8 cellular contexts compared by ENCODE assay signal in the genomic region with DNA sequence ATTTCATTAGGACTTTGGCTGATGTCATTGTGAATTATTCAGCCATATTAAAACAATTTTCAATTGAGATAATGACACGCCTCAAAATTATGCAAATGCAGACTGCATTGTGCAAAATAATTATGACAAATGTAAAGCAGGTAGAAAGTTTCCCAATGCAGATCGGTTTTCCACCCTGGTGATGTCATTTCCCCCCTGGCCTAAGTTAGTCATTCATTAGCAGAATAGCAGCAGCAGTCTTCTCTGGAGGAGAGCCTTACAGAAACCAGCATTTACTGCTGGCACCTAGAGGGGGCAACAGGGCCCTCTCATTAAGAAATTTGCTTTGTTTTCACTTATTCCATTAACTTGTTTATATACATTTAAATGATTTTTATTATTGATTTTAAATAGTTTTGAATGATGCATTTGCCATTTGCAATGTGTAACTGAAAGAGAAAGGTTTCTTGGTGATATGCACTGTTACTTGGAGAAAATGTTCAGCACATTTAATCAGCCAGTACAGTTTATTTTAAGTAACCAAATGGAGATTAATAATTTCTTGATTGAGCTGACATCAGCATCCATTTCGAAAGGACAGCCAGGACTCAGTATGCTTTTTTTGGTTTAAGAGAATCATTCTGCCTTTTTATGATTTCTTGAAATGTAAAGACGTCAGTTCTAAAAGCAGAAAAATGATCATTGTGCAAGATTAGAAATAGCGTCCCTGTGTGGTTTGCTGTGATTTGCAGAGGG. TPM values are rescaled to one million over a fixed set of nuclear protein-coding genes. Genes with fewer than 3 reads are reported as not detected.
DNase-seq lines count a peak whose midpoint lies in the region; ATAC-seq, FAIRE-seq and TF ChIP-seq lines count a peak whose summit lies in the region.

No MANE protein-coding gene starts in this region.

- no peaks in the 10 kb centered on the region for H3K27me3 ChIP-seq in RWPE2 (ENCODE audit: insufficient read depth, poor library complexity, severe bottlenecking)

- H3K27ac ChIP-seq in RWPE2 (ENCODE audit: poor library complexity, severe bottlenecking) (peak overlapping the region; percentile 96), kidney (ENCODE audit: low read depth in 2 of 2, low read length in 2 of 2) (peak overlapping the region; percentile 98 to 99)

- TF ChIP-seq CTCF in RWPE2 (IDR thresholded peaks at IDR 0.05; ENCODE audit: poor library complexity, severe bottlenecking), result peak; percentile 60
- peak; percentile 50 for TF ChIP-seq CTCF in astrocyte of the cerebellum (IDR thresholded peaks at IDR 0.05; ENCODE audit: low read depth, low read length, missing control alignments)
- peak; percentile 27 for TF ChIP-seq CTCF in kidney (IDR thresholded peaks at IDR 0.05; ENCODE audit: borderline replicate concordance, extremely low read depth, insufficient read depth)

- H3K36me3 ChIP-seq in RWPE2 (ENCODE audit: low read depth) (peaks cover 7% of the 10 kb centered on the region), kidney (ENCODE audit: control insufficient read depth in 1 of 2, insufficient read depth in 2 of 2, low read length in 2 of 2) (no peaks in the 10 kb centered on the region)

- intact Hi-C loops in kidney (cut with DNase I), result no loop called here

- in situ Hi-C loops in astrocyte of the cerebellum (cut with HindIII; ENCODE audit: low sequenced_read_pairs), result no loop called here

- H3K4me1 ChIP-seq in RWPE2 (ENCODE audit: insufficient read depth, poor library complexity, severe bottlenecking) (peaks cover 13% of the 10 kb centered on the region), kidney (ENCODE audit: control insufficient read depth in 1 of 2, insufficient read depth in 1 of 2, low read depth in 1 of 2, low read length in 2 of 2) (peaks cover 4 to 6% of the 10 kb centered on the region in 2 donors)

- ATAC-seq in GM19328 (IDR thresholded peaks at IDR 0.05; ENCODE audit: unreplicated experiment) (peak; percentile 29), HG03432 (IDR thresholded peaks at IDR 0.05; ENCODE audit: unreplicated experiment) (peak; percentile 38), RWPE2 (ENCODE audit: low read depth) (peak; percentile 52)

- DNase-seq in DMS114 treated with DMSO at 0.1 percent for 48 hours (lab: John Stamatoyannopoulos, UW; ENCODE audit: unreplicated experiment), result peak; percentile 44
- DNase-seq in RWPE2 (ENCODE audit: low spot score), result no peak
- no peak for DNase-seq in astrocyte of the cerebellum (ENCODE audit: low read depth)
- DNase-seq in kidney, result no peak
- peak in 2 of 3 experiments; percentile 43 to 56 for DNase-seq in stimulated activated CD4-positive, alpha-beta T cell treated with anti-CD3 and anti-CD28 coated beads, TNF-alpha, amount 100 ng/mL, for 4 hours (ENCODE audit: low read depth in 3 of 3)
- no peak for DNase-seq in cortex of kidney (lab: John Stamatoyannopoulos, UW)

- peak overlapping the region in 1 of 2 donors; percentile 100 for H3K9ac ChIP-seq in kidney (ENCODE audit: low read length in 2 of 2)

- H3K9me3 ChIP-seq in RWPE2 (ENCODE audit: severe bottlenecking) (no peaks in the 10 kb centered on the region), kidney (ENCODE audit: control insufficient read depth in 1 of 2, low read length in 2 of 2) (no peaks in the 10 kb centered on the region)

- peak overlapping the region; percentile 81 for H3K4me3 ChIP-seq in RWPE2 (ENCODE audit: severe bottlenecking)
- peak overlapping the region; percentile 79 for H3K4me3 ChIP-seq in astrocyte of the cerebellum (ENCODE audit: low read depth, low read length)
- peak overlapping the region; percentile 83 to 95 for H3K4me3 ChIP-seq in kidney (ENCODE audit: low read length in 2 of 2)

- FAIRE-seq in kidney (lab: Jason Lieb, UNC), result peak; percentile 77

RNA-seq across cellular contexts. Expression of a gene that starts 3.4 kb away (rescaled TPM):
- 77.9 TPM for total RNA-seq in kidney
- polyA plus RNA-seq in kidney (ENCODE audit: insufficient read depth, low read depth, low replicate concordance), result 8.6 TPM

Comparison
In these comparisons a context has a peak if more than half of its experiments do, and no peak if none do; other contexts are left out.
1. DNase-seq: peak in DMS114 treated with DMSO at 0.1 percent for 48 hours (single experiment) and stimulated activated CD4-positive, alpha-beta T cell treated with anti-CD3 and anti-CD28 coated beads, TNF-alpha, amount 100 ng/mL, for 4 hours (2 of 3); none in RWPE2 (single experiment), astrocyte of the cerebellum (single experiment), kidney (single experiment) and cortex of kidney (single experiment).
2. Peak in every context shown above with its lines, with median percentiles within 50 percentile points of each other: ATAC-seq, H3K4me3 ChIP-seq and CTCF ChIP-seq.